ENCODE assay signal across 11 cellular contexts in genomic region chr3:45832691-45833090, GRCh38. TPM values are rescaled to one million over a fixed set of nuclear protein-coding genes. Genes with fewer than 3 reads are reported as not detected.
DNase-seq lines count a peak whose midpoint lies in the region; ATAC-seq and FAIRE-seq lines count a peak whose summit lies in the region.
"Had no signal": no experiment of that assay in that cellular context is flagged by ENCODE, and none has a peak within 500 bp of the region (broad histone marks: within the 10 kb centered on the region; RNA-seq: fewer than 3 reads in every experiment).

No MANE protein-coding gene starts in this region.

- peak; percentile 5 for FAIRE-seq in GM18507 (lab: Jason Lieb, UNC)
- no peak for FAIRE-seq in RCC 7860 (lab: Jason Lieb, UNC)
- no peak for FAIRE-seq in frontal cortex (lab: Jason Lieb, UNC)

- DNase-seq in AML-193 (lab: John Stamatoyannopoulos, UW): peak; percentile 8 to 17
- no peak for DNase-seq in GM18507 (ENCODE audit: extremely low spot score, insufficient read length, low read depth)
- DNase-seq in RCC 7860 (ENCODE audit: low spot score): peak; percentile 5
- DNase-seq in iPS-NIHi11 (ENCODE audit: low spot score): peak; percentile 30
- DNase-seq in NCI-H2227 treated with DMSO at 0.1 percent for 48 hours (lab: John Stamatoyannopoulos, UW): no peak
- DNase-seq in frontal cortex (ENCODE audit: low spot score in 2 of 2): no peak
- DNase-seq: testis had no signal

- ATAC-seq in GM21528 (IDR thresholded peaks at IDR 0.05; ENCODE audit: low FRiP score, unreplicated experiment) (no peak), HG03354 (IDR thresholded peaks at IDR 0.05; ENCODE audit: poor library complexity, severe bottlenecking, unreplicated experiment) (no peak)

RNA-seq across cellular contexts. Expression of gene LZTFL1, which starts 9.2 kb away (rescaled TPM):
- 24.5 TPM for total RNA-seq in frontal cortex

RNA-seq across cellular contexts. Expression of gene SLC6A20, which starts 36.4 kb away (rescaled TPM):
- 3.3 TPM for total RNA-seq in frontal cortex
- total RNA-seq: glomerular endothelial cell, RPMI7951 had no signal

RNA-seq across cellular contexts. Expression of gene CCR9, which starts 53.7 kb away (rescaled TPM):
- total RNA-seq in frontal cortex: 0.41 TPM
- total RNA-seq: glomerular endothelial cell, RPMI7951 had no signal

Comparison
In these comparisons a context has a peak if more than half of its experiments do, and no peak if none do; other contexts are left out.
1. DNase-seq: peak in AML-193 (2 of 2), RCC 7860 (single experiment) and iPS-NIHi11 (single experiment); none in GM18507 (single experiment), NCI-H2227 treated with DMSO at 0.1 percent for 48 hours (single experiment) and frontal cortex (0 of 2).